1 cellular context compared by ENCODE assay signal in the genomic region with DNA sequence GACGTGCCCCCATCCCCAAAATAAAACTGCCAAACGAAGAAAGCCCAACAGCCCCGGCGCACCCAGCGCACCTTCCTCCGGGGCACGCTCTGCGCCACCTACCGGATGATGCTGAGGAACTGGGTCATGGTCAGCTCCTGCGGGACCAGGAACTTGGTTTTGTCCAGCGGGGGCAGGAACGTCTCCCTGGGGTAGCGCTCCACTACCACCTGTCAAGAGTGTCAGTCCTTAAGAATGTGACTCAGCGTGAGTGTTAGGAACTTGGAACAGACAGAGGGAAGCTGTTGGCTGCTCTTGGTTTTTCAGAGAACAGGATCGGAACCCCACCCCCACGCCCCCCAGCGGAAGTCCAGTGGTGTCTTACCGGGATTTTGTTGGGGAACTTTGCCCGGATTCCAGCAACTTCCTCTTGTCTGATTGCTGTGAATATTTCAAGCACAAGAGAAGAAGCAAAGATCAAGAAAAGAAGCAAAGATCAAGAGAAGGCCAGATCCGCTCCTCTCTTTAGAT.
TF ChIP-seq lines count a peak whose summit lies in the region.

No MANE protein-coding gene starts in this region.

TF ChIP-seq in K562, 482 proteins besides CTCF, POLR2A, EP300 and RAD21 (continued from another document and continues in another):
- peak; percentile 43; the same call in 1 of the 2 replicates for TF ChIP-seq ZNF592 (IDR thresholded peaks at IDR 0.05)
- TF ChIP-seq CREB1 (IDR thresholded peaks at IDR 0.05): peak; percentile 15; the same call in 1 of the 2 replicates
- no peak for TF ChIP-seq CREB1 (CRISPR knock-in tag; IDR thresholded peaks at IDR 0.05)
- TF ChIP-seq, protein P1, sequence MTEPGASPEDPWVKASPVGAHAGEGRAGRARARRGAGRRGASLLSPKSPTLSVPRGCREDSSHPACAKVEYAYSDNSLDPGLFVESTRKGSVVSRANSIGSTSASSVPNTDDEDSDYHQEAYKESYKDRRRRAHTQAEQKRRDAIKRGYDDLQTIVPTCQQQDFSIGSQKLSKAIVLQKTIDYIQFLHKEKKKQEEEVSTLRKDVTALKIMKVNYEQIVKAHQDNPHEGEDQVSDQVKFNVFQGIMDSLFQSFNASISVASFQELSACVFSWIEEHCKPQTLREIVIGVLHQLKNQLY (CRISPR knock-in tag; conservative IDR thresholded peaks at IDR 0.05): no peak
- peak; percentile 68; the same call in 1 of the 2 replicates for TF ChIP-seq JUND (IDR thresholded peaks at IDR 0.05; ENCODE audit: borderline replicate concordance, low read depth, low read length)
- peak; percentile 72; the same call in 2 of the 3 replicates for TF ChIP-seq JUND (tag; IDR thresholded peaks at IDR 0.05; ENCODE audit: borderline replicate concordance, low read depth, low read length)
- TF ChIP-seq ZZZ3 (IDR thresholded peaks at IDR 0.05): no peak
- no peak for TF ChIP-seq PTTG1 (tag; IDR thresholded peaks at IDR 0.05; ENCODE audit: low read depth)
- peak; percentile 95 for TF ChIP-seq CTBP1 (IDR thresholded peaks at IDR 0.05; ENCODE audit: borderline replicate concordance)
- no peak for TF ChIP-seq GATAD2B (IDR thresholded peaks at IDR 0.05; ENCODE audit: borderline replicate concordance)
- TF ChIP-seq, protein P2, sequence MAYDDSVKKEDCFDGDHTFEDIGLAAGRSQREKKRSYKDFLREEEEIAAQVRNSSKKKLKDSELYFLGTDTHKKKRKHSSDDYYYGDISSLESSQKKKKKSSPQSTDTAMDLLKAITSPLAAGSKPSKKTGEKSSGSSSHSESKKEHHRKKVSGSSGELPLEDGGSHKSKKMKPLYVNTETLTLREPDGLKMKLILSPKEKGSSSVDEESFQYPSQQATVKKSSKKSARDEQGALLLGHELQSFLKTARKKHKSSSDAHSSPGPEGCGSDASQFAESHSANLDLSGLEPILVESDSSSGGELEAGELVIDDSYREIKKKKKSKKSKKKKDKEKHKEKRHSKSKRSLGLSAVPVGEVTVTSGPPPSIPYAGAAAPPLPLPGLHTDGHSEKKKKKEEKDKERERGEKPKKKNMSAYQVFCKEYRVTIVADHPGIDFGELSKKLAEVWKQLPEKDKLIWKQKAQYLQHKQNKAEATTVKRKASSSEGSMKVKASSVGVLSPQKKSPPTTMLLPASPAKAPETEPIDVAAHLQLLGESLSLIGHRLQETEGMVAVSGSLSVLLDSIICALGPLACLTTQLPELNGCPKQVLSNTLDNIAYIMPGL (CRISPR knock-in tag; IDR thresholded peaks at IDR 0.05): peak; percentile 92; the same call in 1 of the 2 replicates
- TF ChIP-seq ESRRA (IDR thresholded peaks at IDR 0.05; ENCODE audit: borderline replicate concordance, low read depth): 0 out of 2 replicates have a peak, but pooled peaks have one; percentile 13
- TF ChIP-seq, protein P3, sequence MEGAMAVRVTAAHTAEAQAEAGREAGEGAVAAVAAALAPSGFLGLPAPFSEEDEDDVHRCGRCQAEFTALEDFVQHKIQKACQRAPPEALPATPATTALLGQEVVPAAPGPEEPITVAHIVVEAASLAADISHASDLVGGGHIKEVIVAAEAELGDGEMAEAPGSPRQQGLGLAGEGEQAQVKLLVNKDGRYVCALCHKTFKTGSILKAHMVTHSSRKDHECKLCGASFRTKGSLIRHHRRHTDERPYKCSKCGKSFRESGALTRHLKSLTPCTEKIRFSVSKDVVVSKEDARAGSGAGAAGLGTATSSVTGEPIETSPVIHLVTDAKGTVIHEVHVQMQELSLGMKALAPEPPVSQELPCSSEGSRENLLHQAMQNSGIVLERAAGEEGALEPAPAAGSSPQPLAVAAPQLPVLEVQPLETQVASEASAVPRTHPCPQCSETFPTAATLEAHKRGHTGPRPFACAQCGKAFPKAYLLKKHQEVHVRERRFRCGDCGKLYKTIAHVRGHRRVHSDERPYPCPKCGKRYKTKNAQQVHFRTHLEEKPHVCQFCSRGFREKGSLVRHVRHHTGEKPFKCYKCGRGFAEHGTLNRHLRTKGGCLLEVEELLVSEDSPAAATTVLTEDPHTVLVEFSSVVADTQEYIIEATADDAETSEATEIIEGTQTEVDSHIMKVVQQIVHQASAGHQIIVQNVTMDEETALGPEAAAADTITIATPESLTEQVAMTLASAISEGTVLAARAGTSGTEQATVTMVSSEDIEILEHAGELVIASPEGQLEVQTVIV (CRISPR knock-in tag; IDR thresholded peaks at IDR 0.05; ENCODE audit: borderline replicate concordance): no peak
- no peak for TF ChIP-seq MCM5 (IDR thresholded peaks at IDR 0.05; ENCODE audit: low read depth)
- no peak for TF ChIP-seq ZNF354B (CRISPR knock-in tag; IDR thresholded peaks at IDR 0.05)
- TF ChIP-seq SMARCE1 (IDR thresholded peaks at IDR 0.05): peak; percentile 83
- no peak for TF ChIP-seq ZKSCAN8 (CRISPR knock-in tag; IDR thresholded peaks at IDR 0.05)
- TF ChIP-seq NONO (IDR thresholded peaks at IDR 0.05; ENCODE audit: low read depth in 2 of 2, low read length in 1 of 2): peak in 1 of 2 experiments; percentile 27; a peak in 1 of 4 replicates
- no peak for TF ChIP-seq STAT6 (CRISPR knock-in tag; IDR thresholded peaks at IDR 0.05)
- TF ChIP-seq CREM (IDR thresholded peaks at IDR 0.05; ENCODE audit: low read depth): peak; percentile 51; the same call in 1 of the 2 replicates
- peak; percentile 100 for TF ChIP-seq KLF1 (tag; IDR thresholded peaks at IDR 0.05)
- TF ChIP-seq SIN3A (IDR thresholded peaks at IDR 0.05; ENCODE audit: borderline replicate concordance in 2 of 2, control insufficient read depth in 1 of 2, low read depth in 2 of 2, low read length in 2 of 2): peak; percentile 49 to 77; a peak in 2 of 4 replicates
- no peak for TF ChIP-seq ZNF239 (CRISPR knock-in tag; IDR thresholded peaks at IDR 0.05)
- TF ChIP-seq PHF20 (IDR thresholded peaks at IDR 0.05; ENCODE audit: partially characterized antibody): peak; percentile 66
- TF ChIP-seq RNF219 (CRISPR knock-in tag; IDR thresholded peaks at IDR 0.05): no peak
- no peak for TF ChIP-seq OTX1 (CRISPR knock-in tag; IDR thresholded peaks at IDR 0.05)
- no peak for TF ChIP-seq ILF3 (IDR thresholded peaks at IDR 0.05; ENCODE audit: borderline replicate concordance)
- TF ChIP-seq PTBP1 (IDR thresholded peaks at IDR 0.05; ENCODE audit: low read depth, low read length): no peak
- no peak for TF ChIP-seq ZNF184 (CRISPR knock-in tag; IDR thresholded peaks at IDR 0.05)
- peak; percentile 85 for TF ChIP-seq HNRNPLL (IDR thresholded peaks at IDR 0.05; ENCODE audit: low read depth, low read length, poor library complexity, severe bottlenecking)
- no peak for TF ChIP-seq MTA1 (IDR thresholded peaks at IDR 0.05; ENCODE audit: borderline replicate concordance)
- no peak for TF ChIP-seq RBM14 (IDR thresholded peaks at IDR 0.05; ENCODE audit: borderline replicate concordance, insufficient read depth, low read depth, low read length)
- no peak for TF ChIP-seq ZNF740 (CRISPR knock-in tag; IDR thresholded peaks at IDR 0.05)
- TF ChIP-seq ZNF740 (tag; IDR thresholded peaks at IDR 0.05): no peak
- TF ChIP-seq LEF1 (IDR thresholded peaks at IDR 0.05): peak; percentile 44; the same call in 1 of the 2 replicates
- peak in 1 of 2 experiments; percentile 62 for TF ChIP-seq AFF1 (IDR thresholded peaks at IDR 0.05; ENCODE audit: low read depth in 1 of 2, partially characterized antibody in 2 of 2)
- no peak for TF ChIP-seq HNRNPK (IDR thresholded peaks at IDR 0.05; ENCODE audit: low read depth, low read length, poor library complexity, severe bottlenecking)
